In genomic region chr7:146090023-146090645, GRCh38 we compare ENCODE assay signal across 8 cellular contexts. TPM values are rescaled to one million over a fixed set of nuclear protein-coding genes. Genes with fewer than 3 reads are reported as not detected.
DNase-seq lines count a peak whose midpoint lies in the region; ATAC-seq and TF ChIP-seq lines count a peak whose summit lies in the region.

No MANE protein-coding gene starts in this region.

- no peaks in the 10 kb centered on the region for H3K9me3 Mint-ChIP-seq in CD14-positive monocyte
- no peaks in the 10 kb centered on the region for H3K9me3 Mint-ChIP-seq in activated T-helper 1 cell treated with anti-CD3 and anti-CD28 coated beads, Interleukin-12 subunit alpha, Interleukin-12 subunit beta, Interleukin-2, Interleukin-4 antibody, amounts not matched to agents 30 ng/mL and 10 ng/mL and 1 ng/mL, durations not matched to agents 14 hours and 24 hours and 36 hours

- intact Hi-C loops in CD14-positive monocyte (cut with micrococcal nuclease): no loop called here
- intact Hi-C loops in left colon (cut with DNase I, micrococcal nuclease): no loop called here
- intact Hi-C loops in activated T-helper 1 cell treated with anti-CD3 and anti-CD28 coated beads, Interleukin-12 subunit alpha, Interleukin-12 subunit beta, Interleukin-2, Interleukin-4 antibody, amounts not matched to agents 30 ng/mL and 10 ng/mL and 1 ng/mL, durations not matched to agents 14 hours and 24 hours and 36 hours (cut with micrococcal nuclease): loop anchor here (1.0 kb wide), 1 partner anchor 1054 kb away; no protein-coding TSS in a partner anchor

- TF ChIP-seq CTCF in CD14-positive monocyte (IDR thresholded peaks at IDR 0.05): peak; percentile 52

- peak; percentile 90 for ATAC-seq in GM18867 (IDR thresholded peaks at IDR 0.05; ENCODE audit: unreplicated experiment)
- ATAC-seq in HG02970 (IDR thresholded peaks at IDR 0.05; ENCODE audit: low FRiP score, unreplicated experiment): peak; percentile 73
- peak; percentile 37 for ATAC-seq in left colon

- no peak overlapping the region for H3K27ac Mint-ChIP-seq in CD14-positive monocyte
- no peak overlapping the region for H3K27ac Mint-ChIP-seq in activated T-helper 1 cell treated with anti-CD3 and anti-CD28 coated beads, Interleukin-12 subunit alpha, Interleukin-12 subunit beta, Interleukin-2, Interleukin-4 antibody, amounts not matched to agents 30 ng/mL and 10 ng/mL and 1 ng/mL, durations not matched to agents 14 hours and 24 hours and 36 hours

- H3K4me3 Mint-ChIP-seq in CD14-positive monocyte: no peak overlapping the region
- no peak overlapping the region for H3K4me3 Mint-ChIP-seq in activated T-helper 1 cell treated with anti-CD3 and anti-CD28 coated beads, Interleukin-12 subunit alpha, Interleukin-12 subunit beta, Interleukin-2, Interleukin-4 antibody, amounts not matched to agents 30 ng/mL and 10 ng/mL and 1 ng/mL, durations not matched to agents 14 hours and 24 hours and 36 hours

- H3K36me3 Mint-ChIP-seq in CD14-positive monocyte: no peaks in the 10 kb centered on the region
- no peaks in the 10 kb centered on the region for H3K36me3 Mint-ChIP-seq in activated T-helper 1 cell treated with anti-CD3 and anti-CD28 coated beads, Interleukin-12 subunit alpha, Interleukin-12 subunit beta, Interleukin-2, Interleukin-4 antibody, amounts not matched to agents 30 ng/mL and 10 ng/mL and 1 ng/mL, durations not matched to agents 14 hours and 24 hours and 36 hours (ENCODE audit: low read depth)

- no peaks in the 10 kb centered on the region for H3K4me1 Mint-ChIP-seq in CD14-positive monocyte
- H3K4me1 Mint-ChIP-seq in activated T-helper 1 cell treated with anti-CD3 and anti-CD28 coated beads, Interleukin-12 subunit alpha, Interleukin-12 subunit beta, Interleukin-2, Interleukin-4 antibody, amounts not matched to agents 30 ng/mL and 10 ng/mL and 1 ng/mL, durations not matched to agents 14 hours and 24 hours and 36 hours (ENCODE audit: low read depth): no peaks in the 10 kb centered on the region

- no peak for DNase-seq in CD14-positive monocyte (ENCODE audit: low spot score)
- DNase-seq in NCI-H1694 treated with DMSO at 0.1 percent for 48 hours (lab: John Stamatoyannopoulos, UW): peak; percentile 68
- DNase-seq in amniotic epithelial cell (ENCODE audit: low read depth): peak; percentile 2
- DNase-seq in left colon: no peak
- DNase-seq in NOMO-1 treated with DMSO at 0.1 percent for 48 hours (lab: John Stamatoyannopoulos, UW; ENCODE audit: unreplicated experiment): no peak
- no peak for DNase-seq in activated T-helper 1 cell treated with anti-CD3 and anti-CD28 coated beads, Interleukin-12 subunit alpha, Interleukin-12 subunit beta, Interleukin-2, Interleukin-4 antibody, amounts not matched to agents 30 ng/mL and 10 ng/mL and 1 ng/mL, durations not matched to agents 14 hours and 24 hours and 36 hours (ENCODE audit: low spot score)

- H3K27me3 Mint-ChIP-seq in CD14-positive monocyte (ENCODE audit: low read depth in 3 of 3): no peaks in the 10 kb centered on the region
- no peaks in the 10 kb centered on the region for H3K27me3 Mint-ChIP-seq in activated T-helper 1 cell treated with anti-CD3 and anti-CD28 coated beads, Interleukin-12 subunit alpha, Interleukin-12 subunit beta, Interleukin-2, Interleukin-4 antibody, amounts not matched to agents 30 ng/mL and 10 ng/mL and 1 ng/mL, durations not matched to agents 14 hours and 24 hours and 36 hours (ENCODE audit: insufficient read depth)

RNA-seq across cellular contexts. Expression of gene CNTNAP2, which starts 26.5 kb away (rescaled TPM):
- not detected for polyA plus RNA-seq in CD14-positive monocyte
- 1 to 10 TPM; 3.5 to 4.0 TPM for total RNA-seq in left colon
- not detected in 2 replicates for total RNA-seq in activated T-helper 1 cell treated with anti-CD3 and anti-CD28 coated beads, Interleukin-12 subunit alpha, Interleukin-12 subunit beta, Interleukin-2, Interleukin-4 antibody, amounts not matched to agents 30 ng/mL and 10 ng/mL and 1 ng/mL, durations not matched to agents 14 hours and 24 hours and 36 hours

Comparison
In these comparisons a context has a peak if more than half of its experiments do, and no peak if none do; other contexts are left out.
1. DNase-seq: peak in NCI-H1694 treated with DMSO at 0.1 percent for 48 hours (single experiment) and amniotic epithelial cell (single experiment); none in CD14-positive monocyte (single experiment), left colon (0 of 2), NOMO-1 treated with DMSO at 0.1 percent for 48 hours (single experiment) and activated T-helper 1 cell treated with anti-CD3 and anti-CD28 coated beads, Interleukin-12 subunit alpha, Interleukin-12 subunit beta, Interleukin-2, Interleukin-4 antibody, amounts not matched to agents 30 ng/mL and 10 ng/mL and 1 ng/mL, durations not matched to agents 14 hours and 24 hours and 36 hours (single experiment).
2. ATAC-seq: peak in every context shown above with its lines; median percentile 90 in GM18867; 73 in HG02970; 37 in left colon.